ENCODE assay signal across 4 cellular contexts in the genomic region with DNA sequence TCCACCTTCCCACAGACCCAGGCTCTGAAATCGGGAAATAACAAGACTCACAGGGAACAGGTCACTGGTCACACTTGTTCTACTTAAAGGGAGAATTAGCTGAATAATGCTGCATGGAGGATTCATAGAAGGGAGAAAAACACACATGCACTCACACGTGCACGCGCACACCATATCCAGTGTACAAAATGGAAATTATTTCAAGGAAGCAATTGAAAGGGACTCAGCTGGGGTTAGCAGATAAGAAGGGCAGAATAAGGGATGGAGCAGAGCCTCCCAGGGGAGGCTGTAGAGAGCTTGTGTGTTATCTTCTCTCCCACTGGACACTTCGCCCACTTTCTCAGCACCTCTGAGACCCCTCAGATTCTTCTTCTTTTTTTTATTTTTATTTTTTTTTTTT. TPM values are rescaled to one million over a fixed set of nuclear protein-coding genes. Genes with fewer than 3 reads are reported as not detected.
"Had no signal": no experiment of that assay in that cellular context is flagged by ENCODE, and none has a peak within 500 bp of the region (broad histone marks: within the 10 kb centered on the region; RNA-seq: fewer than 3 reads in every experiment).

No MANE protein-coding gene starts in this region.

- H3K4me2 ChIP-seq: GM23338 had no signal

- DNase-seq: H9, HCEC 1CT had no signal

- H2AFZ ChIP-seq: GM23338 had no signal

- H3K4me3 ChIP-seq: GM23338 had no signal

RNA-seq across cellular contexts. Expression of gene GABRQ, which starts 10.3 kb away (rescaled TPM):
- polyA plus RNA-seq: IgD-negative memory B cell had no signal

RNA-seq across cellular contexts. Expression of gene MAGEA3, which starts 50.6 kb away (rescaled TPM):
- polyA plus RNA-seq: IgD-negative memory B cell had no signal
